ENCODE assay signal across 26 cellular contexts in the genomic region with DNA sequence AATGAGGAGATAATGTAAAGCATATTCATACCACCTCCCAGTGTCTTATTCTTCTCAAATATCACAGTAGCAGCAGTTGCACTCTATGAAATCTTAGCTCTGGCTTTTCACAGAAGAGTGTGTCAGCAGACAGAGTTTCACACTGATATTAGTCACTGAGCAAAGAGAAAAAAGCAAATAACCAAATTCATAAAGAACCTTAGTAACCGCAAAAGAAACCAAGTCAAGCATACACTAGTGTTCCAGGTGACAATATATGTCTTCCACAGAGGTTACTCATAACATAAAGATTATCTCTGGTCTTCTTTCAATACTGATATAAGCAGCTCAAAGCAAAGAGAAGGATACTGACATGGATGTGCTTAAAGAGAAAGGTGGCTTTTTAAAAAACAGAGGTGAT.
DNase-seq lines count a peak whose midpoint lies in the region; ATAC-seq and TF ChIP-seq lines count a peak whose summit lies in the region.
"Had no signal": no experiment of that assay in that cellular context is flagged by ENCODE, and none has a peak within 500 bp of the region (broad histone marks: within the 10 kb centered on the region; RNA-seq: fewer than 3 reads in every experiment).

No MANE protein-coding gene starts in this region.

- H3K36me3 ChIP-seq in ACC112 (ENCODE audit: insufficient read depth, low read length) (no peaks in the 10 kb centered on the region), HAP-1 (replicated peaks) (no peaks in the 10 kb centered on the region)
- H3K36me3 ChIP-seq: BLaER1, heart left ventricle, neutrophil, upper lobe of left lung had no signal

- no peaks in the 10 kb centered on the region for H3K9me3 ChIP-seq in HAP-1
- H3K9me3 ChIP-seq: BLaER1, neutrophil, upper lobe of left lung had no signal

- H2AFZ ChIP-seq in ACC112 (ENCODE audit: low read length, unreplicated experiment): peak overlapping the region; percentile 5

- H3K4me1 ChIP-seq in ACC112 (ENCODE audit: control insufficient read depth, insufficient read depth, low read length, unreplicated experiment) (no peaks in the 10 kb centered on the region), HAP-1 (no peaks in the 10 kb centered on the region)
- H3K4me1 ChIP-seq: BLaER1, heart left ventricle, upper lobe of left lung had no signal

- H3K27me3 Mint-ChIP-seq in T-cell: no peaks in the 10 kb centered on the region
- H3K27me3 Mint-ChIP-seq: activated naive CD4-positive, alpha-beta T cell treated with anti-CD3 and anti-CD28 coated beads, Interleukin-2, amount 50 U/mL, for 24 hours; activated T-helper 17 cell treated with anti-CD3 and anti-CD28 coated beads, Interleukin-2, amount 50 U/mL, for 72 hours; memory B cell had no signal

- no peak overlapping the region for H3K27ac Mint-ChIP-seq in T-cell
- H3K27ac Mint-ChIP-seq: activated naive CD4-positive, alpha-beta T cell treated with anti-CD3 and anti-CD28 coated beads, Interleukin-2, amount 50 U/mL, for 24 hours; activated T-helper 17 cell treated with anti-CD3 and anti-CD28 coated beads, Interleukin-2, amount 50 U/mL, for 72 hours; memory B cell had no signal

- H3K4me1 Mint-ChIP-seq in T-cell: no peaks in the 10 kb centered on the region
- H3K4me1 Mint-ChIP-seq: activated naive CD4-positive, alpha-beta T cell treated with anti-CD3 and anti-CD28 coated beads, Interleukin-2, amount 50 U/mL, for 24 hours; activated T-helper 17 cell treated with anti-CD3 and anti-CD28 coated beads, Interleukin-2, amount 50 U/mL, for 72 hours; memory B cell had no signal

- peaks cover 4 to 22% (median 16%) of the 10 kb centered on the region in 3 donors for H3K9me3 Mint-ChIP-seq in T-cell
- H3K9me3 Mint-ChIP-seq: activated naive CD4-positive, alpha-beta T cell treated with anti-CD3 and anti-CD28 coated beads, Interleukin-2, amount 50 U/mL, for 24 hours; activated T-helper 17 cell treated with anti-CD3 and anti-CD28 coated beads, Interleukin-2, amount 50 U/mL, for 72 hours had no signal

- H3K4me3 ChIP-seq in ACC112 (ENCODE audit: low read depth, low read length) (no peak overlapping the region), HAP-1 (no peak overlapping the region)
- H3K4me3 ChIP-seq: BLaER1, heart left ventricle, upper lobe of left lung had no signal

- ATAC-seq in GM21619 (IDR thresholded peaks at IDR 0.05; ENCODE audit: unreplicated experiment): peak; percentile 57
- peak; percentile 49 for ATAC-seq in esophagus mucosa
- no peak for ATAC-seq in T-cell (replicated peaks in 1 of 4)
- ATAC-seq in omental fat pad (ENCODE audit: low FRiP score): no peak
- ATAC-seq: activated T-helper 17 cell treated with anti-CD3 and anti-CD28 coated beads, Interleukin-2, amount 50 U/mL, for 72 hours; heart left ventricle had no signal

- H3K79me2 ChIP-seq in ACC112 (ENCODE audit: control insufficient read depth, insufficient read depth, low read length, unreplicated experiment): no peaks in the 10 kb centered on the region

- H3K27me3 ChIP-seq in ACC112 (ENCODE audit: insufficient read depth, low read length) (no peaks in the 10 kb centered on the region), HAP-1 (ENCODE audit: low read depth) (no peaks in the 10 kb centered on the region)
- H3K27me3 ChIP-seq: BLaER1, heart left ventricle, neutrophil, upper lobe of left lung had no signal

- no peaks in the 10 kb centered on the region for H3K36me3 Mint-ChIP-seq in T-cell
- H3K36me3 Mint-ChIP-seq: activated naive CD4-positive, alpha-beta T cell treated with anti-CD3 and anti-CD28 coated beads, Interleukin-2, amount 50 U/mL, for 24 hours; memory B cell had no signal

- H3K27ac ChIP-seq in ACC112 (ENCODE audit: low read depth, low read length): no peak overlapping the region
- H3K27ac ChIP-seq: BLaER1, heart left ventricle, HL-60, neutrophil, upper lobe of left lung had no signal

- CTCF ChIA-PET in T-cell (lab: Charles Lee): no interaction called here

- in situ Hi-C loops in HAP-1 (cut with MboI; ENCODE audit: low sequenced_read_pairs): no loop called here

- DNase-seq in LHCN-M2 (ENCODE audit: low read depth) (peak; percentile 43), T-cell (no peak), HAP-1 (ENCODE audit: low spot score in 2 of 2) (no peak), AG08396 (ENCODE audit: low spot score) (no peak), omental fat pad (ENCODE audit: low spot score) (no peak)
- DNase-seq: activated CD4-positive, alpha-beta T cell treated with anti-CD3 and anti-CD28 coated beads, Interleukin-2, amount 50 U/mL, for 48 hours; activated CD8-positive, alpha-beta memory T cell treated with anti-CD3 and anti-CD28 coated beads, Interleukin-2, amount 50 U/mL, for 4 hours; anterior cingulate cortex; caudate nucleus; dermis blood vessel endothelial cell; heart left ventricle; NCI-H1092 treated with DMSO at 0.1 percent for 48 hours; NCI-H2029; NCI-H748 treated with DMSO at 0.1 percent for 48 hours; SHP77; stimulated activated CD8-positive, alpha-beta memory T cell treated with anti-CD3 and anti-CD28 coated beads, Interleukin-4, amount 100 ng/mL, for 48 hours; upper lobe of left lung had no signal

- H3K4me3 Mint-ChIP-seq in T-cell: no peak overlapping the region
- H3K4me3 Mint-ChIP-seq: activated naive CD4-positive, alpha-beta T cell treated with anti-CD3 and anti-CD28 coated beads, Interleukin-2, amount 50 U/mL, for 24 hours; activated T-helper 17 cell treated with anti-CD3 and anti-CD28 coated beads, Interleukin-2, amount 50 U/mL, for 72 hours; memory B cell had no signal

- no peak for TF ChIP-seq CTCF in omental fat pad (IDR thresholded peaks at IDR 0.05)

- POLR2A ChIA-PET in T-cell (lab: Charles Lee): no interaction called here

Comparison
In these comparisons a context has a peak if more than half of its experiments do, and no peak if none do; other contexts are left out.
1. ATAC-seq: peak in GM21619 (single experiment) and esophagus mucosa (single experiment); none in T-cell (0 of 4) and omental fat pad (single experiment).